In genomic region chr1:3438661-3439180, GRCh38 we compare ENCODE assay signal across 30 cellular contexts. TPM values are rescaled to one million over a fixed set of nuclear protein-coding genes. Genes with fewer than 3 reads are reported as not detected.
"Had no signal": no experiment of that assay in that cellular context is flagged by ENCODE, and none has a peak within 500 bp of the region (broad histone marks: within the 10 kb centered on the region; RNA-seq: fewer than 3 reads in every experiment).

No MANE protein-coding gene starts in this region.

- DNase-seq: islet precursor cell; kidney glomerular epithelial cell; left colon; mesendoderm; naive B cell; natural killer cell; nephron progenitor cell; nucleus accumbens; stimulated activated CD4-positive, alpha-beta T cell treated with anti-CD3 and anti-CD28 coated beads, Interleukin-12 subunit alpha, Interleukin-12 subunit beta, amount 100 ng/mL, for 4 hours; stimulated activated CD4-positive, alpha-beta T cell treated with anti-CD3 and anti-CD28 coated beads, Interleukin-15, amount 100 ng/mL, for 24 hours; stimulated activated CD4-positive, alpha-beta T cell treated with anti-CD3 and anti-CD28 coated beads, Interleukin-2, amount 100 ng/mL, for 24 hours; stimulated activated CD4-positive, alpha-beta T cell treated with anti-CD3 and anti-CD28 coated beads, Interleukin-4, amount 100 ng/mL, for 24 hours; stimulated activated naive CD4-positive, alpha-beta T cell; tibial artery; trophoblast cell; upper lobe of right lung had no signal

- H3K27ac ChIP-seq: heart right ventricle, hepatocyte, left lung, pancreas, prostate gland, skin epidermis, suprapubic skin, thoracic aorta, tibial artery, upper lobe of right lung had no signal

- H3K9me3 ChIP-seq: heart right ventricle, left lung, pancreas, prostate gland, suprapubic skin, thoracic aorta, tibial artery, upper lobe of right lung had no signal

- FAIRE-seq: pancreas, urothelium cell line had no signal

- ATAC-seq: left colon; left lung; natural killer cell; sciatic nerve; stimulated activated effector memory CD8-positive, alpha-beta T cell treated with anti-CD3 and anti-CD28 coated beads, Interleukin-12 subunit alpha, Interleukin-12 subunit beta, amount 100 ng/mL, for 72 hours had no signal

- H3K4me3 ChIP-seq: heart right ventricle, hepatocyte, left lung, lung, pancreas, prostate gland, skin epidermis, suprapubic skin, thoracic aorta, tibial artery, upper lobe of right lung had no signal

- H3K36me3 ChIP-seq: left lung, pancreas, prostate gland, suprapubic skin, upper lobe of right lung had no signal

- H3K4me1 ChIP-seq: heart right ventricle, left lung, pancreas, prostate gland, suprapubic skin, tibial artery, upper lobe of right lung had no signal

- H3K27me3 ChIP-seq: hepatocyte, pancreas had no signal

RNA-seq across cellular contexts. Expression of gene ARHGEF16, which starts 15.7 kb away (rescaled TPM):
- total RNA-seq: mononuclear cell, natural killer cell, osteoblast had no signal
